8 cellular contexts compared by ENCODE assay signal in genomic region chr4:125316391-125316780, GRCh38. TPM values are rescaled to one million over a fixed set of nuclear protein-coding genes. Genes with fewer than 3 reads are reported as not detected.
DNase-seq lines count a peak whose midpoint lies in the region; ATAC-seq and TF ChIP-seq lines count a peak whose summit lies in the region.

No MANE protein-coding gene starts in this region.

- peak overlapping the region; percentile 67 to 75 for H3K4me3 ChIP-seq in left lung
- peak overlapping the region; percentile 90 to 93 (median 91) for H3K4me3 ChIP-seq in subcutaneous abdominal adipose tissue (ENCODE audit: low read depth in 1 of 5, low read length in 5 of 5)

- no peak overlapping the region for H3K27ac Mint-ChIP-seq in central memory CD8-positive, alpha-beta T cell (ENCODE audit: low read depth)

- H3K9me3 ChIP-seq in left lung (no peaks in the 10 kb centered on the region), subcutaneous abdominal adipose tissue (ENCODE audit: control insufficient read depth in 5 of 5, low read length in 5 of 5) (no peaks in the 10 kb centered on the region)

- intact Hi-C loops in left lung (cut with DNase I) = loop anchor here in 1 of 2 donors (10.0 kb wide), 1 partner anchor 428 kb away; no protein-coding TSS in a partner anchor

- peaks cover 53% of the 10 kb centered on the region for H3K27me3 Mint-ChIP-seq in central memory CD8-positive, alpha-beta T cell

- no peaks in the 10 kb centered on the region for H3K36me3 Mint-ChIP-seq in central memory CD8-positive, alpha-beta T cell (ENCODE audit: insufficient read depth)

- peaks cover 0 to 61% of the 10 kb centered on the region in 2 donors for H3K27me3 ChIP-seq in left lung
- peaks cover 0 to 11% (median 0%) of the 10 kb centered on the region in 5 donors for H3K27me3 ChIP-seq in subcutaneous abdominal adipose tissue (ENCODE audit: control insufficient read depth in 5 of 5, insufficient read depth in 4 of 5, low read length in 5 of 5)

- H3K4me3 Mint-ChIP-seq in central memory CD8-positive, alpha-beta T cell = peak overlapping the region; percentile 76

- H3K9me3 Mint-ChIP-seq in central memory CD8-positive, alpha-beta T cell = no peaks in the 10 kb centered on the region

- H3K4me1 ChIP-seq in left lung (peaks cover 5 to 21% of the 10 kb centered on the region in 2 donors), subcutaneous abdominal adipose tissue (ENCODE audit: control insufficient read depth in 5 of 5, insufficient read depth in 5 of 5, low read length in 5 of 5) (peaks cover 10 to 57% (median 35%) of the 10 kb centered on the region in 5 donors)

- H3K9ac ChIP-seq in subcutaneous abdominal adipose tissue (ENCODE audit: low read length in 5 of 5) = peak overlapping the region in 4 of 5 donors; percentile 59 to 84 (median 71)

- no peak for ATAC-seq in central memory CD8-positive, alpha-beta T cell (replicated peaks; ENCODE audit: extremely low read depth, poor library complexity, severe bottlenecking)
- ATAC-seq in left lung (peak; percentile 32), HG02970 (IDR thresholded peaks at IDR 0.05; ENCODE audit: low FRiP score, unreplicated experiment) (no peak)

- H3K4me1 Mint-ChIP-seq in central memory CD8-positive, alpha-beta T cell = peaks cover 21% of the 10 kb centered on the region

- peak; percentile 69 for DNase-seq in COLO668 (lab: John Stamatoyannopoulos, UW; ENCODE audit: unreplicated experiment)
- DNase-seq in NCI-H2029 treated with DMSO at 0.1 percent for 48 hours (lab: John Stamatoyannopoulos, UW) = peak; percentile 4
- DNase-seq in central memory CD8-positive, alpha-beta T cell (ENCODE audit: low spot score in 2 of 2) = no peak
- DNase-seq in left lung = peak; percentile 56 to 84
- no peak for DNase-seq in NK-92 treated with Interleukin-12 subunit alpha and Interleukin-12 subunit beta, amount 100 ng/mL, for 24 hours (lab: John Stamatoyannopoulos, UW)
- DNase-seq in SIG-M5 treated with dmso at 0.1 percent for 504 hours (lab: John Stamatoyannopoulos, UW; ENCODE audit: unreplicated experiment) = no peak

- no peak for TF ChIP-seq CTCF in left lung (IDR thresholded peaks at IDR 0.05)

- H3K27ac ChIP-seq in left lung (peak overlapping the region; percentile 84 to 94), subcutaneous abdominal adipose tissue (ENCODE audit: low read depth, low read length) (peak overlapping the region; percentile 90)

- H3K36me3 ChIP-seq in left lung (no peaks in the 10 kb centered on the region), subcutaneous abdominal adipose tissue (ENCODE audit: control insufficient read depth in 5 of 5, insufficient read depth in 5 of 5, low read length in 5 of 5) (peaks cover 0 to 9% (median 0%) of the 10 kb centered on the region in 5 donors)

RNA-seq across cellular contexts. Expression of gene FAT4, which starts 1.6 kb away (rescaled TPM):
- total RNA-seq in left lung = 10 to 100 TPM; 19.5 to 32.2 TPM

Comparison
In these comparisons a context has a peak if more than half of its experiments do, and no peak if none do; other contexts are left out.
1. DNase-seq: peak in COLO668 (single experiment), NCI-H2029 treated with DMSO at 0.1 percent for 48 hours (single experiment) and left lung (2 of 2); none in central memory CD8-positive, alpha-beta T cell (0 of 2), NK-92 treated with Interleukin-12 subunit alpha and Interleukin-12 subunit beta, amount 100 ng/mL, for 24 hours (single experiment) and SIG-M5 treated with dmso at 0.1 percent for 504 hours (single experiment).